ENCODE assay signal across 8 cellular contexts in the genomic region with DNA sequence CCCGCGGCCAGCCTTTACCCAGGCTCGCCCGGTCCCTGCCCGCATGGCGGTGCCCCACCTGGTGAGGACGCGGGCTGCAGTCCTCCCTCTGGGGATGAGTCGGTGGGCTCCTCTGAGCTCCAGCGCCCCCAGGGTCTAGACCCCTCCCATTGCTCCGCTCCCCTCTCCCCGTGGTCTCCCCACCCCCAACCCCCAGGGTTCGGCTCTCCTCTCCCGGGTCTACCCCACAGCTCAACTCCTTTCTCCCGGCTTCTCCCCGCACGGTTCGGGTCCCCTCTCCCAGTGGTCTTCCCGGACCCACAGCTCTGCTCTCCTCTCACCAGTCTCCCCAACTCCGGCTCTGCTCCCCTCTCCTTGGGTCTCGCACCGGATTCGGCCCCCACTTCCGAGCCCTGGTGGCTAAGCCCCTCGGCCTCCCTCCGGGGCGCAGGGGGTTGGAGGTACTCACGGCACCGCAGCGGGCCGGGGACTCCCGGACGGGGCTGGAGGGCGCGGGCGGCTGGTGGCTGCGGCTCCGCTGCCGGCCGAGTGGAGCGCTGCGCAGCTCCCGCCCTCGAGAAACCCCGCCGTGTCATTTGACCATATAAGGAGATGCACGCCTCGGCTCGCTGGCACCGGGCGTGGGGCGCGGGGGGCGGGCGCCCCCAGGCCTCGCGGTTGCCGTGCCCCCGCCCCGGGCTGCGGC. TPM values are rescaled to one million over a fixed set of nuclear protein-coding genes. Genes with fewer than 3 reads are reported as not detected.
A peak's percentile ranks its signal among the peaks of the same experiment; 100 is the strongest.
DNase-seq lines count a peak whose midpoint lies in the region; ATAC-seq, FAIRE-seq and TF ChIP-seq lines count a peak whose summit lies in the region.

A gene with protein sequence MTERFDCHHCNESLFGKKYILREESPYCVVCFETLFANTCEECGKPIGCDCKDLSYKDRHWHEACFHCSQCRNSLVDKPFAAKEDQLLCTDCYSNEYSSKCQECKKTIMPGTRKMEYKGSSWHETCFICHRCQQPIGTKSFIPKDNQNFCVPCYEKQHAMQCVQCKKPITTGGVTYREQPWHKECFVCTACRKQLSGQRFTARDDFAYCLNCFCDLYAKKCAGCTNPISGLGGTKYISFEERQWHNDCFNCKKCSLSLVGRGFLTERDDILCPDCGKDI (minus strand): TSS at position 530 of the 685 bp plus-strand sequence. CDS start 12,535 bp downstream, outside the sequence.

- DNase-seq in EH (ENCODE audit: low read depth) (peak; percentile 83), KBM-7 (peak; percentile 79), SW480 (ENCODE audit: low spot score) (peak; percentile 91), heart right ventricle (peak; percentile 66 to 71), pulmonary artery endothelial cell (ENCODE audit: low read depth, low spot score) (no peak), urothelium cell line (ENCODE audit: low spot score) (peak; percentile 90)
- peak; percentile 75 for DNase-seq in activated naive CD8-positive, alpha-beta T cell treated with anti-CD3 and anti-CD28 coated beads, Interleukin-2, amount 50 U/mL, for 24 hours

- peak within 1 kb of the TSS; percentile 47 to 75 (median 66) for H3K4me3 ChIP-seq in heart right ventricle

- H3K27me3 ChIP-seq in heart right ventricle = peaks cover 0 to 36% (median 13%) of the 10 kb centered on the region in 7 donors

- intact Hi-C loops in heart right ventricle (cut with DNase I) = loop anchor here in 1 of 10 donors (10.0 kb wide), 1 partner anchor 526 kb away; no protein-coding TSS in a partner anchor

- H3K36me3 Mint-ChIP-seq in activated naive CD8-positive, alpha-beta T cell treated with anti-CD3 and anti-CD28 coated beads, Interleukin-2, amount 50 U/mL, for 24 hours (ENCODE audit: low read depth) = no peaks in the 10 kb centered on the region

- H3K9me3 Mint-ChIP-seq in activated naive CD8-positive, alpha-beta T cell treated with anti-CD3 and anti-CD28 coated beads, Interleukin-2, amount 50 U/mL, for 24 hours = no peaks in the 10 kb centered on the region

- H3K4me1 ChIP-seq in heart right ventricle = peaks cover 8 to 82% (median 28%) of the 10 kb centered on the region in 9 donors

- H3K27ac ChIP-seq in heart right ventricle = peak within 1 kb of the TSS; percentile 80 to 95 (median 91)

- H3K4me3 Mint-ChIP-seq in activated naive CD8-positive, alpha-beta T cell treated with anti-CD3 and anti-CD28 coated beads, Interleukin-2, amount 50 U/mL, for 24 hours = peak within 1 kb of the TSS; percentile 78

- in situ Hi-C loops in KBM-7 (cut with MboI; ENCODE audit: low pct_unique_long_range_greater_than_20kb, low sequenced_read_pairs) = no loop called here

- peaks cover 25% of the 10 kb centered on the region for H3K27me3 Mint-ChIP-seq in activated naive CD8-positive, alpha-beta T cell treated with anti-CD3 and anti-CD28 coated beads, Interleukin-2, amount 50 U/mL, for 24 hours

- H3K27ac Mint-ChIP-seq in activated naive CD8-positive, alpha-beta T cell treated with anti-CD3 and anti-CD28 coated beads, Interleukin-2, amount 50 U/mL, for 24 hours = peak within 1 kb of the TSS; percentile 72

- H3K36me3 ChIP-seq in heart right ventricle = peaks cover 0 to 16% (median 0%) of the 10 kb centered on the region in 9 donors

- FAIRE-seq in urothelium cell line (lab: Jason Lieb, UNC) = no peak

- peak; percentile 95 for ATAC-seq in GM21717 (IDR thresholded peaks at IDR 0.05; ENCODE audit: unreplicated experiment)
- peak; percentile 86 for ATAC-seq in activated naive CD8-positive, alpha-beta T cell treated with anti-CD3 and anti-CD28 coated beads, Interleukin-2, amount 50 U/mL, for 24 hours
- peak; percentile 62 to 85 (median 68) for ATAC-seq in heart right ventricle

- peaks cover 23% of the 10 kb centered on the region for H3K4me1 Mint-ChIP-seq in activated naive CD8-positive, alpha-beta T cell treated with anti-CD3 and anti-CD28 coated beads, Interleukin-2, amount 50 U/mL, for 24 hours

- 1 to 2% methylated on average over 60 to 61 of the region's 61 CpGs for WGBS in heart right ventricle, 2 donors

- TF ChIP-seq CTCF in heart right ventricle (IDR thresholded peaks at IDR 0.05) = peak; percentile 10 to 65 (median 45)

- no peaks in the 10 kb centered on the region for H3K9me3 ChIP-seq in heart right ventricle

RNA-seq across cellular contexts. Expression of the gene that starts here (rescaled TPM):
- total RNA-seq in heart right ventricle (1,000 to 10,000 TPM in 9 of 10 donors, 100 to 1,000 TPM in 1; 598 to 2,354 (median 1,687) TPM), pulmonary artery endothelial cell (115 and 169 TPM in 2 replicates)
- 100 to 1,000 TPM; 437 to 653 TPM for polyA plus RNA-seq in heart right ventricle
